8 cellular contexts compared by ENCODE assay signal in the genomic region with DNA sequence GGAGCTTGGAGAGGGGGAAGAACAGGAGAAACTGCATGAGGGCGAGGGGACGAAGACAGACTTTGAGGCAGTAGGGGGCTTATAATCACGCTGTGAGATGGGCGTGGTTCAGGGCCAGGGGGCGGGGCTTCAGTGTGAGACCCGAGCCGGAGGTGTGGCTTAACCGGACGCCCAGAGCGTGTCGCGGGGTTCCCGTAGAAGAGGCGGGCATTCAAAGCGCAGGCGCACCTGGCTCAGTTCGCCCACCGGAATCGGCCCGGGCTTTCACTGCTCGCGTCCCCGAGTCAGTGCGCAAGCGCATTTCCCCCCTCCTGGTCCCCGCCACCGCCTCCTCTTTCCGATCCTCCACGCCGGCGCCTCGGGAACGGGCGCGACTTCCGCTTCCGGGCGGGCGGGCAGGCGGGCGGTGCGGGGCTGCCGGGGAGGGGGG. TPM values are rescaled to one million over a fixed set of nuclear protein-coding genes. Genes with fewer than 3 reads are reported as not detected.
DNase-seq lines count a peak whose midpoint lies in the region; ATAC-seq and TF ChIP-seq lines count a peak whose summit lies in the region.

No MANE protein-coding gene starts in this region.

- H3K4me1 Mint-ChIP-seq in activated CD4-positive, alpha-beta T cell treated with anti-CD3 and anti-CD28 coated beads for 36 hours, result peaks cover 57% of the 10 kb centered on the region

- peaks cover 4% of the 10 kb centered on the region; the same call in 1 of the 2 replicates for H3K36me3 ChIP-seq in BJ (ENCODE audit: control insufficient read depth, insufficient read depth, low read length)

- no peaks in the 10 kb centered on the region for H3K9me3 Mint-ChIP-seq in activated CD4-positive, alpha-beta T cell treated with anti-CD3 and anti-CD28 coated beads for 36 hours (ENCODE audit: low read depth)

- peak overlapping the region; percentile 90 for H3K4me3 ChIP-seq in BJ (ENCODE audit: low read depth, low read length)
- peak overlapping the region; percentile 84 for H3K4me3 ChIP-seq in choroid plexus epithelial cell (ENCODE audit: low read depth, low read length)

- no peaks in the 10 kb centered on the region for H3K27me3 Mint-ChIP-seq in activated CD4-positive, alpha-beta T cell treated with anti-CD3 and anti-CD28 coated beads for 36 hours

- peak overlapping the region; percentile 96 for H3K27ac Mint-ChIP-seq in activated CD4-positive, alpha-beta T cell treated with anti-CD3 and anti-CD28 coated beads for 36 hours

- TF ChIP-seq CTCF in BJ (IDR thresholded peaks at IDR 0.05; ENCODE audit: insufficient read depth, low read depth, low read length), result no peak
- no peak for TF ChIP-seq CTCF in choroid plexus epithelial cell (conservative IDR thresholded peaks at IDR 0.05; ENCODE audit: low read depth, low read length)

- intact Hi-C loops in activated CD4-positive, alpha-beta T cell treated with anti-CD3 and anti-CD28 coated beads for 36 hours (cut with DNase I, micrococcal nuclease), result loop anchor here (1.0 to 10.0 kb wide), 16 partner anchors 18 to 1468 kb away; partner anchors contain the start of genes CNOT3 (in 1 of the 2), DNAAF3 (in 1 of the 2), ISOC2 (in 1 of the 2) and KMT5C (in 1 of the 2)

- ATAC-seq in GM19324 (IDR thresholded peaks at IDR 0.05; ENCODE audit: low FRiP score, unreplicated experiment), result peak; percentile 82
- peak; percentile 41 for ATAC-seq in HG03457 (IDR thresholded peaks at IDR 0.05; ENCODE audit: unreplicated experiment)
- peak; percentile 87 for ATAC-seq in activated CD4-positive, alpha-beta T cell treated with anti-CD3 and anti-CD28 coated beads for 36 hours

- H3K4me3 Mint-ChIP-seq in activated CD4-positive, alpha-beta T cell treated with anti-CD3 and anti-CD28 coated beads for 36 hours, result peak overlapping the region; percentile 88

- no peaks in the 10 kb centered on the region for H3K27me3 ChIP-seq in BJ (ENCODE audit: control insufficient read depth, insufficient read depth, low read length)

- POLR2A ChIA-PET in BJ (lab: Charles Lee), result no interaction called here
- POLR2A ChIA-PET in activated CD4-positive, alpha-beta T cell treated with anti-CD3 and anti-CD28 coated beads for 36 hours (lab: Charles Lee), result no interaction called here

- CTCF ChIA-PET in BJ (lab: Yijun Ruan, JAX), result interaction anchor here (0.9 to 2.4 kb wide), 19 partner anchors 14 to 464 kb away, joined by 3 to 40 read pairs (median 8); partner anchors contain the start of gene ZNF784
- CTCF ChIA-PET in activated CD4-positive, alpha-beta T cell treated with anti-CD3 and anti-CD28 coated beads for 36 hours (lab: Charles Lee), result interaction anchor here (0.6 to 4.1 kb wide), 9 partner anchors 15 to 669 kb away, joined by 3 to 33 read pairs (median 10); partner anchors contain the start of genes KMT5C and ZNF784

- DNase-seq in BJ (ENCODE audit: low read depth) (peak; percentile 83), NCI-H524 (lab: John Stamatoyannopoulos, UW) (peak; percentile 98 to 99), choroid plexus epithelial cell (ENCODE audit: low read depth) (peak; percentile 98), left kidney (ENCODE audit: low read depth, low spot score) (peak; percentile 99)
- peak; percentile 100 for DNase-seq in activated CD4-positive, alpha-beta T cell treated with anti-CD3 and anti-CD28 coated beads for 36 hours
- peak; percentile 98 to 99 for DNase-seq in stimulated activated CD4-positive, alpha-beta T cell treated with anti-CD3 and anti-CD28 coated beads, Interleukin-1b, Interleukin-23, amount 100 ng/mL, for 4 hours (ENCODE audit: low read depth in 2 of 2)

- H3K36me3 Mint-ChIP-seq in activated CD4-positive, alpha-beta T cell treated with anti-CD3 and anti-CD28 coated beads for 36 hours (ENCODE audit: low read depth), result peaks cover 34% of the 10 kb centered on the region

RNA-seq across cellular contexts. Expression of gene ZNF865, which starts 0.2 kb away (rescaled TPM):
- polyA plus RNA-seq in BJ (2011; rRNA removed), result 1.2 and 1.4 TPM in 2 replicates
- 1.3 and 1.6 TPM in 2 replicates for polyA minus RNA-seq in BJ (2011; rRNA and poly(A)+ RNA removed)
- 10 to 100 TPM; 11.4 to 12.1 TPM for total RNA-seq in activated CD4-positive, alpha-beta T cell treated with anti-CD3 and anti-CD28 coated beads for 36 hours

RNA-seq across cellular contexts. Expression of gene ZNF524, which starts 5.1 kb away (rescaled TPM):
- 7.8 TPM in 2 replicates for polyA plus RNA-seq in BJ (2011; rRNA removed)
- 2.3 and 2.7 TPM in 2 replicates for polyA minus RNA-seq in BJ (2011; rRNA and poly(A)+ RNA removed)
- total RNA-seq in activated CD4-positive, alpha-beta T cell treated with anti-CD3 and anti-CD28 coated beads for 36 hours, result 10 to 100 TPM; 16.2 to 18.6 TPM

RNA-seq across cellular contexts. Expression of gene FIZ1, which starts 5.9 kb away (rescaled TPM):
- polyA plus RNA-seq in BJ (2011; rRNA removed), result 3.7 and 4.0 TPM in 2 replicates
- 2.3 and 2.5 TPM in 2 replicates for polyA minus RNA-seq in BJ (2011; rRNA and poly(A)+ RNA removed)
- 10 to 100 TPM; 13.6 to 14.7 TPM for total RNA-seq in activated CD4-positive, alpha-beta T cell treated with anti-CD3 and anti-CD28 coated beads for 36 hours

RNA-seq across cellular contexts. Expression of gene ZNF784, which starts 19.1 kb away (rescaled TPM):
- 2.9 and 4.5 TPM in 2 replicates for polyA plus RNA-seq in BJ (2011; rRNA removed)
- polyA minus RNA-seq in BJ (2011; rRNA and poly(A)+ RNA removed), result 2.9 and 4.0 TPM in 2 replicates
- total RNA-seq in activated CD4-positive, alpha-beta T cell treated with anti-CD3 and anti-CD28 coated beads for 36 hours, result 1 to 10 TPM; 3.2 to 4.3 TPM

RNA-seq across cellular contexts. Expression of gene ZNF579, which starts 24.6 kb away (rescaled TPM):
- 2.6 and 3.8 TPM in 2 replicates for polyA plus RNA-seq in BJ (2011; rRNA removed)
- 4.2 and 10.1 TPM in 2 replicates for polyA minus RNA-seq in BJ (2011; rRNA and poly(A)+ RNA removed)
- total RNA-seq in activated CD4-positive, alpha-beta T cell treated with anti-CD3 and anti-CD28 coated beads for 36 hours, result 1 to 10 TPM; 7.2 to 7.5 TPM

Comparison
In these comparisons a context has a peak if more than half of its experiments do, and no peak if none do; other contexts are left out.
1. Peak in every context shown above with its lines: DNase-seq, ATAC-seq and H3K4me3 ChIP-seq.